ENCODE assay signal across 8 cellular contexts in genomic region chr16:2513405-2514332, GRCh38. TPM values are rescaled to one million over a fixed set of nuclear protein-coding genes. Genes with fewer than 3 reads are reported as not detected.
A peak's percentile ranks its signal among the peaks of the same experiment; 100 is the strongest.
DNase-seq lines count a peak whose midpoint lies in the region; ATAC-seq and TF ChIP-seq lines count a peak whose summit lies in the region.

Gene ATP6V0C, plus strand, starts transcription at chr16:2513952. Its CDS starts 152 bp downstream, at chr16:2514104.

- peak within 1 kb of the TSS; percentile 94 for H4K8ac ChIP-seq in mesenchymal stem cell (ENCODE audit: low read length)

- WGBS in mesenchymal stem cell: under 1% methylated on average over 78 of the region's 122 CpGs

- H3K9ac ChIP-seq in mesenchymal stem cell (ENCODE audit: low read length): peak within 1 kb of the TSS; percentile 96

- H3K18ac ChIP-seq in mesenchymal stem cell (ENCODE audit: low read depth in 1 of 2, low read length in 2 of 2): peak within 1 kb of the TSS; percentile 97 to 98

- no peak for TF ChIP-seq CTCF in GM20000 (IDR thresholded peaks at IDR 0.05; ENCODE audit: extremely low read depth, missing control alignments)

- peaks cover 65% of the 10 kb centered on the region for H3K4me1 ChIP-seq in mesenchymal stem cell (ENCODE audit: control insufficient read depth, insufficient read depth, low read depth, low read length)

- peak; percentile 82 for ATAC-seq in effector memory CD8-positive, alpha-beta T cell (replicated peaks)

- H3K27ac Mint-ChIP-seq in effector memory CD8-positive, alpha-beta T cell: peak within 1 kb of the TSS; percentile 96

- peaks cover 4 to 28% of the 10 kb centered on the region in 2 experiments for H3K36me3 ChIP-seq in mesenchymal stem cell (ENCODE audit: control insufficient read depth in 1 of 2, insufficient read depth in 2 of 2, low read depth in 1 of 2, low read length in 2 of 2)

- H3K79me1 ChIP-seq in mesenchymal stem cell (replicated peaks; ENCODE audit: low read length, poor library complexity, severe bottlenecking): peaks cover 5% of the 10 kb centered on the region

- peak within 1 kb of the TSS in 1 of 2 experiments; percentile 78 for H3K14ac ChIP-seq in mesenchymal stem cell (ENCODE audit: low read length in 2 of 2)

- peak; percentile 73 for DNase-seq in CMK (ENCODE audit: low read depth)
- peak; percentile 98 for DNase-seq in GM20000 (ENCODE audit: low spot score)
- DNase-seq in HT-29 (ENCODE audit: low spot score): peak; percentile 95
- peak; percentile 55 for DNase-seq in NK-92 (lab: John Stamatoyannopoulos, UW; ENCODE audit: unreplicated experiment)
- DNase-seq in effector memory CD8-positive, alpha-beta T cell: peak; percentile 87 to 90 (median 89)
- DNase-seq in mesenchymal stem cell: peak; percentile 87
- DNase-seq in stimulated activated CD8-positive, alpha-beta memory T cell treated with anti-CD3 and anti-CD28 coated beads, Interleukin-12 subunit alpha, Interleukin-12 subunit beta, amount 100 ng/mL, for 24 hours (ENCODE audit: extremely low read depth): peak; percentile 70

- H3K4me2 ChIP-seq in mesenchymal stem cell (ENCODE audit: low read length, poor library complexity, severe bottlenecking): peak within 1 kb of the TSS; percentile 68

- no peaks in the 10 kb centered on the region for H3K27me3 ChIP-seq in mesenchymal stem cell (ENCODE audit: control insufficient read depth in 1 of 2, insufficient read depth in 1 of 2, low read length in 2 of 2)

- peak within 1 kb of the TSS in 1 of 2 experiments; percentile 66 for H3K23ac ChIP-seq in mesenchymal stem cell (ENCODE audit: low read length in 2 of 2)

- peak within 1 kb of the TSS; percentile 84 for H2AK5ac ChIP-seq in mesenchymal stem cell (ENCODE audit: low read length, severe bottlenecking)

- peak within 1 kb of the TSS; percentile 91 to 95 for H3K4ac ChIP-seq in mesenchymal stem cell (ENCODE audit: low read depth in 1 of 2, low read length in 2 of 2)

- H2AFZ ChIP-seq in mesenchymal stem cell (ENCODE audit: low read depth, low read length): peak within 1 kb of the TSS; percentile 66

- peaks cover 54% of the 10 kb centered on the region for H3K36me3 Mint-ChIP-seq in effector memory CD8-positive, alpha-beta T cell (ENCODE audit: insufficient read depth)

- H3K4me3 Mint-ChIP-seq in effector memory CD8-positive, alpha-beta T cell: peak within 1 kb of the TSS; percentile 91

- H4K91ac ChIP-seq in mesenchymal stem cell (ENCODE audit: low read length): peak within 1 kb of the TSS; percentile 94

- peak within 1 kb of the TSS; percentile 46 to 47 for H2BK12ac ChIP-seq in mesenchymal stem cell (ENCODE audit: low read length in 2 of 2)

- H2BK15ac ChIP-seq in mesenchymal stem cell (ENCODE audit: low read depth, poor library complexity, severe bottlenecking): peak within 1 kb of the TSS; percentile 94

- peak within 1 kb of the TSS; percentile 99 for H2BK120ac ChIP-seq in mesenchymal stem cell (ENCODE audit: low read depth, low read length)

- peaks cover 40 to 50% of the 10 kb centered on the region in 2 donors for H3K4me1 Mint-ChIP-seq in effector memory CD8-positive, alpha-beta T cell (ENCODE audit: low read depth in 2 of 2)

- no peaks in the 10 kb centered on the region for H3K9me3 ChIP-seq in mesenchymal stem cell (ENCODE audit: control insufficient read depth, low read length)

- POLR2A ChIA-PET in activated CD8-positive, alpha-beta memory T cell treated with anti-CD3 and anti-CD28 coated beads for 36 hours (lab: Charles Lee): interaction anchor here (0.6 to 1.5 kb wide), 3 partner anchors 18 to 45 kb away, joined by 3 to 7 read pairs (median 5); partner anchors contain the start of gene CEMP1

- H2BK5ac ChIP-seq in mesenchymal stem cell (ENCODE audit: low read depth, low read length, poor library complexity, severe bottlenecking): peak within 1 kb of the TSS; percentile 61

- no peaks in the 10 kb centered on the region for H3K27me3 Mint-ChIP-seq in effector memory CD8-positive, alpha-beta T cell

- peak within 1 kb of the TSS; percentile 41 for H3K27ac ChIP-seq in mesenchymal stem cell (ENCODE audit: low read length, poor library complexity, severe bottlenecking)

- H3K4me3 ChIP-seq in mesenchymal stem cell (ENCODE audit: insufficient read depth in 1 of 2, low read depth in 1 of 2, low read length in 2 of 2): peak within 1 kb of the TSS; percentile 95 to 96

- CTCF ChIA-PET in activated CD8-positive, alpha-beta memory T cell treated with anti-CD3 and anti-CD28 coated beads for 36 hours (lab: Charles Lee): interaction anchor here (1.1 to 2.8 kb wide), 2 partner anchors 12 to 19 kb away, joined by 4 to 9 read pairs; no protein-coding TSS in a partner anchor

- no peaks in the 10 kb centered on the region for H3K9me3 Mint-ChIP-seq in effector memory CD8-positive, alpha-beta T cell

RNA-seq across cellular contexts. Expression of gene ATP6V0C, which starts in this region (rescaled TPM):
- total RNA-seq in HT-29 (2014; rRNA removed; shearing (Covaris generic)): 99.9 and 117 TPM in 2 replicates
- 100 to 1,000 TPM; 147 to 148 TPM for total RNA-seq in activated CD8-positive, alpha-beta memory T cell treated with anti-CD3 and anti-CD28 coated beads for 36 hours
- polyA plus RNA-seq in mesenchymal stem cell (2013, experiment 1 of 2): 498 TPM
- 484 TPM for polyA plus RNA-seq in mesenchymal stem cell (2013, experiment 2 of 2)

Comparison
In these comparisons a context has a peak if more than half of its experiments do, and no peak if none do; other contexts are left out.
1. Peak in every context shown above with its lines: DNase-seq, ATAC-seq, H3K4me3 ChIP-seq and H3K27ac ChIP-seq.